8 cellular contexts compared by ENCODE assay signal in the genomic region with DNA sequence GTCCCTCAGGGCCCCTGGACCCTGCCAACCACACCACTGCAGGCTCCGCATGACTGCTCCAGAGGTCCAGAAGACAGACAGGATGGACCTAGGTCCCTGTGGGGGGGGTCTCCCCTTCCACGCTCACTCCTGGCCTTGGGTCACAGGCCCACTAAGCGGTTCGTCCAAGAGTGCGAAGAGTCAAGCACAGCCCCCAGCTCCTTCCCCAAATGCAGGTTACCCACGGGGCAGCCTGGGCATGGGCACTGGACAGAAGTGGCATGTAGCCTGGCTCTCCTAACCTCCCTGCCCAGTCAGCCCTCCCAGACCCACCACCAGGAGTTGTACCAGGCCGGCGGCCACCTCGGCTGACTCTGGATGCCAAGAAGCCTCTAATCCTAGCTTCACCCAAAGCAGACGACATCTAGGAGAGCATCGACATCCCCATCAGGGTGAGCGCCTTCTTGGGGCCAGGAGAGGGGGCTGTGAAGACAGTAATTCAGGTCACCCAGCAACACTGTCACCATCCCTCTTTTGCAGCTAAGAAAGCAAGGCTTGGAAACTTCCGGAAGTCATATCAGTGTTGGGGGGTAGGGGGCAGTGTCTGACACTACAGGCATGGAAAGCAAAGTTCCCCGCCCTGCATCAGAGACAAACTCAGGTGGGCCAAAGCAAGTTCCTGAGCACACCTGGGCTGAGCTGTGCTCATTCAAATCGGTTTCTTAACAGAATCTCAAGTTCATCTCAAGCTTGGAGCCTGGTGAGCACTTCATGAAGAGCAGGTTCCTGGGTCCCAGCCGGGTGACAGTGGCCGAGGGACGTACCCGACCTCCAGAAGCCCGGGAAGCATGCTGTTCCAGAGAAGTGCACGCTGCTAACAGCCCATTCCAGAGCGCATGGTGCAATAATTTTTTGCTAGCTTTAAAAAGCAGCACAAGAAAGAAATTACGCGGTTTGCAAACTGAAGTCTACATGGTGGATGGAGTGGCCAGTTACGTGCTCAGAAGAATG.
DNase-seq lines count a peak whose midpoint lies in the region; ATAC-seq and TF ChIP-seq lines count a peak whose summit lies in the region.

No MANE protein-coding gene starts in this region.

- H3K4me1 Mint-ChIP-seq in neural crest cell: no peaks in the 10 kb centered on the region

- H3K4me3 ChIP-seq in OCI-LY7 (ENCODE audit: low read depth, low read length, poor library complexity, severe bottlenecking) (no peak overlapping the region), astrocyte of the spinal cord (ENCODE audit: low read depth, low read length) (no peak overlapping the region)

- no peaks in the 10 kb centered on the region for H3K9me3 ChIP-seq in OCI-LY7 (ENCODE audit: low read length)

- H2AFZ ChIP-seq in OCI-LY7 (ENCODE audit: low read length): no peak overlapping the region

- peak; percentile 91 for DNase-seq in OCI-LY7 (ENCODE audit: low spot score)
- no peak for DNase-seq in astrocyte of the spinal cord (ENCODE audit: low read depth, low spot score)
- no peak for DNase-seq in neural crest cell (ENCODE audit: low read depth, low spot score)
- no peak for DNase-seq in NCI-H226
- DNase-seq in DMS153 (lab: John Stamatoyannopoulos, UW): no peak
- no peak for DNase-seq in OCI-M2 (lab: John Stamatoyannopoulos, UW; ENCODE audit: unreplicated experiment)

- H3K36me3 Mint-ChIP-seq in neural crest cell (ENCODE audit: low read depth): no peaks in the 10 kb centered on the region

- peaks cover 71% of the 10 kb centered on the region for H3K4me1 ChIP-seq in OCI-LY7 (ENCODE audit: insufficient read depth, low read length, poor library complexity, severe bottlenecking)

- H3K27me3 Mint-ChIP-seq in neural crest cell (ENCODE audit: low read depth): peaks cover 15% of the 10 kb centered on the region

- H3K9me3 Mint-ChIP-seq in neural crest cell: no peaks in the 10 kb centered on the region

- CTCF ChIA-PET in OCI-LY7 (lab: Charles Lee; ENCODE audit: unreplicated experiment): interaction anchor here (0.6 to 3.1 kb wide), 12 partner anchors 13 to 146 kb away, joined by 3 to 45 read pairs (median 3); a partner anchor contains a TSS

- in situ Hi-C loops in astrocyte of the spinal cord (cut with HindIII; ENCODE audit: low sequenced_read_pairs): no loop called here

- no peaks in the 10 kb centered on the region for H3K79me2 ChIP-seq in OCI-LY7 (ENCODE audit: insufficient read depth, low read depth, low read length)

- H3K9me2 ChIP-seq in OCI-LY7 (ENCODE audit: insufficient read depth, low read length): no peaks in the 10 kb centered on the region

- H3K4me3 Mint-ChIP-seq in neural crest cell: no peak overlapping the region

- no peak overlapping the region for H3K27ac Mint-ChIP-seq in neural crest cell (ENCODE audit: unreplicated experiment)

- no peak overlapping the region for H3K27ac ChIP-seq in OCI-LY7 (ENCODE audit: low read depth, low read length, poor library complexity, severe bottlenecking)

- no TSS peak for BruUV-seq in OCI-LY7 (replicated peaks; lab: Mats Ljungman, UMichigan)

- intact Hi-C loops in OCI-LY7 (cut with micrococcal nuclease; ENCODE audit: unreplicated experiment): loop anchor here (1.0 to 5.0 kb wide), 4 partner anchors 53 to 120 kb away; a partner anchor contains a TSS

- H3K4me2 ChIP-seq in OCI-LY7 (ENCODE audit: low read length): peak overlapping the region; percentile 25

- ATAC-seq in GM21529 (IDR thresholded peaks at IDR 0.05; ENCODE audit: unreplicated experiment): no peak

- H3K36me3 ChIP-seq in OCI-LY7 (ENCODE audit: insufficient read depth, low read length): no peaks in the 10 kb centered on the region

- TF ChIP-seq CTCF in GM12872 (IDR thresholded peaks at IDR 0.05; ENCODE audit: insufficient read depth, low read depth, low read length) (peak; percentile 80), OCI-LY7 (conservative IDR thresholded peaks at IDR 0.05; ENCODE audit: low read length) (peak; percentile 97), astrocyte of the spinal cord (IDR thresholded peaks at IDR 0.05; ENCODE audit: low read depth, low read length) (peak; percentile 35), neural crest cell (conservative IDR thresholded peaks at IDR 0.05) (peak; percentile 34)

- no peaks in the 10 kb centered on the region for H4K20me1 ChIP-seq in OCI-LY7 (ENCODE audit: insufficient read depth, low read length)

- POLR2A ChIA-PET in OCI-LY7 (lab: Charles Lee): interaction anchor here (1.3 to 2.9 kb wide), 4 partner anchors 11 to 120 kb away, joined by 5 to 25 read pairs (median 6); no protein-coding TSS in a partner anchor

Comparison
In these comparisons a context has a peak if more than half of its experiments do, and no peak if none do; other contexts are left out.
1. CTCF ChIP-seq: peak in every context shown above with its lines; median percentile 97 in OCI-LY7; 80 in GM12872; 35 in astrocyte of the spinal cord; 34 in neural crest cell.